13 cellular contexts compared by ENCODE assay signal in the genomic region with DNA sequence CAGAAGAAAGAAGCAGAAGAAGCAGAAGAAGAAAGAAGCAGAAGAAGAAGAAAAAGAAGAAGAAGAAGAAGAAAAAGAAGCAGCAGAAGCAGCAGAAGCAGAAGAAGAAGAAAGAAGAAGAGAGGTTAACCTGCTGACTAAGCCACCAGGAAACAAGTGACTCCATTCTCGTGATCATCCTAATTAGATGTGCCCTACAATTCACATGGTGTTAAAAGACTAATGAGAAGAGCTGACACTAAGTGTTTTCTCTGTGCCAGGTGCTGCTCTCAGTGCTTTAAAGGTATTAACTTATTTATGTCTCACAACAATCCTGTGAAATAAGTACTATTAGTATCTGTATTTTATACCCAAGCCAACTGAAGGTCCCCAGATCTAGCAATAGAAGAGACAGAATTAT.
"Had no signal": no experiment of that assay in that cellular context is flagged by ENCODE, and none has a peak within 500 bp of the region (broad histone marks: within the 10 kb centered on the region; RNA-seq: fewer than 3 reads in every experiment).

No MANE protein-coding gene starts in this region.

- H3K36me3 ChIP-seq: cardiac muscle cell, pancreas, upper lobe of right lung had no signal

- H3K4me3 Mint-ChIP-seq: activated CD4-positive, alpha-beta T cell treated with anti-CD3 and anti-CD28 coated beads for 36 hours; activated naive CD8-positive, alpha-beta T cell; natural killer cell; WTC11 had no signal

- H3K27me3 ChIP-seq: cardiac muscle cell, dorsolateral prefrontal cortex, pancreas, upper lobe of right lung had no signal

- H3K27me3 Mint-ChIP-seq: activated CD4-positive, alpha-beta T cell treated with anti-CD3 and anti-CD28 coated beads for 36 hours; activated naive CD8-positive, alpha-beta T cell had no signal

- H3K4me1 ChIP-seq: upper lobe of right lung had no signal

- DNase-seq: activated CD4-positive, alpha-beta T cell treated with anti-CD3 and anti-CD28 coated beads for 36 hours; activated CD4-positive, alpha-beta T cell treated with anti-CD3 and anti-CD28 coated beads, Interleukin-2, amount 50 U/mL, for 48 hours; dorsolateral prefrontal cortex; natural killer cell; pancreas; stimulated activated CD4-positive, alpha-beta T cell treated with anti-CD3 and anti-CD28 coated beads, Interleukin-4, amount 100 ng/mL, for 24 hours; stimulated activated naive CD4-positive, alpha-beta T cell; upper lobe of right lung had no signal

- H3K4me3 ChIP-seq: cardiac muscle cell, dorsolateral prefrontal cortex, pancreas, smooth muscle cell, upper lobe of right lung had no signal

- H3K27ac ChIP-seq: cardiac muscle cell, dorsolateral prefrontal cortex, pancreas, upper lobe of right lung had no signal

- H3K36me3 Mint-ChIP-seq: activated naive CD8-positive, alpha-beta T cell; natural killer cell; WTC11 had no signal

- H3K9me3 Mint-ChIP-seq: natural killer cell, WTC11 had no signal

- ATAC-seq: activated CD4-positive, alpha-beta T cell treated with anti-CD3 and anti-CD28 coated beads for 36 hours; natural killer cell; pancreas; sciatic nerve; upper lobe of right lung; WTC11 had no signal

- H3K9me3 ChIP-seq: pancreas, upper lobe of right lung had no signal

- H3K27ac Mint-ChIP-seq: activated CD4-positive, alpha-beta T cell treated with anti-CD3 and anti-CD28 coated beads for 36 hours; activated naive CD8-positive, alpha-beta T cell; natural killer cell; WTC11 had no signal

- H3K4me2 ChIP-seq: smooth muscle cell had no signal
